In genomic region chr22:26170795-26171194, GRCh38 we compare ENCODE assay signal across 11 cellular contexts. TPM values are rescaled to one million over a fixed set of nuclear protein-coding genes. Genes with fewer than 3 reads are reported as not detected.
DNase-seq lines count a peak whose midpoint lies in the region; ATAC-seq and FAIRE-seq lines count a peak whose summit lies in the region.
"Had no signal": no experiment of that assay in that cellular context is flagged by ENCODE, and none has a peak within 500 bp of the region (broad histone marks: within the 10 kb centered on the region; RNA-seq: fewer than 3 reads in every experiment).

No MANE protein-coding gene starts in this region.

- ATAC-seq in HG03432 (IDR thresholded peaks at IDR 0.05; ENCODE audit: unreplicated experiment), result no peak
- ATAC-seq: gastrocnemius medialis had no signal

- intact Hi-C loops in head of caudate nucleus (cut with DNase I), result no loop called here

- peak; percentile 4 for DNase-seq in stimulated activated CD4-positive, alpha-beta T cell treated with anti-CD3 and anti-CD28 coated beads, Interleukin-15, amount 100 ng/mL, for 24 hours
- DNase-seq in stimulated activated CD4-positive, alpha-beta T cell treated with anti-CD3 and anti-CD28 coated beads, Interleukin-2, amount 100 ng/mL, for 24 hours, result no peak
- DNase-seq in NCI-H460 (ENCODE audit: extremely low read depth, low read depth) (peak; percentile 1), head of caudate nucleus (peak in 34 of 42 donors; percentile 10 to 64 (median 28)), urothelium cell line (ENCODE audit: low spot score) (peak; percentile 82), KG1 (lab: John Stamatoyannopoulos, UW) (no peak)
- DNase-seq in stimulated activated naive CD4-positive, alpha-beta T cell (lab: John Stamatoyannopoulos, UW), result no peak
- DNase-seq: DMS79 treated with DMSO at 0.1 percent for 48 hours, gastrocnemius medialis, PC-9 had no signal

- peak; percentile 42 for FAIRE-seq in urothelium cell line (lab: Jason Lieb, UNC)

RNA-seq across cellular contexts. Expression of gene SEZ6L, which starts 1.5 kb away (rescaled TPM):
- total RNA-seq in NCI-H460 (2014; rRNA removed; shearing (Covaris generic)), result not detected in 2 replicates
- not detected in 2 replicates for polyA plus RNA-seq in NCI-H460 (2014; cell fraction: nucleus; rRNA removed)
- total RNA-seq: PC-9 had no signal

Comparison
In these comparisons a context has a peak if more than half of its experiments do, and no peak if none do; other contexts are left out.
1. DNase-seq: peak in stimulated activated CD4-positive, alpha-beta T cell treated with anti-CD3 and anti-CD28 coated beads, Interleukin-15, amount 100 ng/mL, for 24 hours (single experiment), NCI-H460 (single experiment), head of caudate nucleus (34 of 42) and urothelium cell line (single experiment); none in stimulated activated CD4-positive, alpha-beta T cell treated with anti-CD3 and anti-CD28 coated beads, Interleukin-2, amount 100 ng/mL, for 24 hours (0 of 2), stimulated activated naive CD4-positive, alpha-beta T cell (0 of 6) and KG1 (single experiment).